1 cellular context compared by ENCODE assay signal in genomic region chr1:65412256-65412983, GRCh38.
TF ChIP-seq lines count a peak whose summit lies in the region.

No MANE protein-coding gene starts in this region.

TF ChIP-seq in K562, 482 proteins besides CTCF, POLR2A, EP300 and RAD21 (continued from another document and continues in another):
- TF ChIP-seq ZNF512 (tag; IDR thresholded peaks at IDR 0.05) (no peak), TAF7 (tag; IDR thresholded peaks at IDR 0.05) (no peak), E2F1 (CRISPR knock-in tag; IDR thresholded peaks at IDR 0.05) (no peak), SIN3B (IDR thresholded peaks at IDR 0.05; ENCODE audit: low read depth) (no peak), NONO (IDR thresholded peaks at IDR 0.05; ENCODE audit: low read depth in 2 of 2, low read length in 1 of 2) (peak in 1 of 2 experiments; percentile 93; a peak in 2 of 4 replicates), POLR3G (IDR thresholded peaks at IDR 0.05; ENCODE audit: extremely low read depth, insufficient read length, insufficient replicate concordance) (no peak), ZNF212 (CRISPR knock-in tag; IDR thresholded peaks at IDR 0.05) (no peak), HINFP (tag; conservative IDR thresholded peaks at IDR 0.05; ENCODE audit: low read depth) (no peak), DIDO1 (tag; IDR thresholded peaks at IDR 0.05; ENCODE audit: low read depth) (no peak), PHTF2 (CRISPR knock-in tag; IDR thresholded peaks at IDR 0.05) (no peak), SNIP1 (IDR thresholded peaks at IDR 0.05; ENCODE audit: low read depth) (no peak), FOS (IDR thresholded peaks at IDR 0.05; ENCODE audit: extremely low read depth, insufficient read length) (peak; percentile 25), USF1 (CRISPR knock-in tag; IDR thresholded peaks at IDR 0.05) (no peak), SPI1 (IDR thresholded peaks at IDR 0.05; ENCODE audit: borderline replicate concordance, low read depth, low read length) (peak; percentile 42; the same call in 1 of the 2 replicates), FOXP4 (CRISPR knock-in tag; IDR thresholded peaks at IDR 0.05; ENCODE audit: borderline replicate concordance) (no peak), KDM1A (IDR thresholded peaks at IDR 0.05) (peak; percentile 91 to 93), PTRF (tag; IDR thresholded peaks at IDR 0.05) (0 out of 2 replicates have a peak, but pooled peaks have one; percentile 12), RUNX1 (IDR thresholded peaks at IDR 0.05; ENCODE audit: low read depth) (peak; percentile 68; the same call in 1 of the 2 replicates), HOXB6 (CRISPR knock-in tag; IDR thresholded peaks at IDR 0.05; ENCODE audit: borderline replicate concordance) (no peak), ETV5 (CRISPR knock-in tag; IDR thresholded peaks at IDR 0.05; ENCODE audit: low read depth) (no peak), PRDM10 (IDR thresholded peaks at IDR 0.05; ENCODE audit: partially characterized antibody) (peak; percentile 65), CCAR2 (IDR thresholded peaks at IDR 0.05; ENCODE audit: low read depth, low read length) (no peak), SNRNP70 (optimal IDR thresholded peaks at IDR 0.05; ENCODE audit: low read depth, low read length) (no peak), CBX8 (IDR thresholded peaks at IDR 0.05; ENCODE audit: borderline replicate concordance, extremely low read depth, low read depth, low read length, poor library complexity, severe bottlenecking) (no peak), GABPA (tag; conservative IDR thresholded peaks at IDR 0.05; ENCODE audit: low read depth) (peak; percentile 25; the same call in 1 of the 2 replicates), KAT2B (IDR thresholded peaks at IDR 0.05; ENCODE audit: low read depth, low read length) (no peak), ELF4 (CRISPR knock-in tag; IDR thresholded peaks at IDR 0.05) (peak; percentile 86), NFYB (IDR thresholded peaks at IDR 0.05; ENCODE audit: extremely low read depth, insufficient read length) (no peak), PHF8 (IDR thresholded peaks at IDR 0.05; ENCODE audit: borderline replicate concordance, low read length) (no peak), NR2C2 (CRISPR knock-in tag; IDR thresholded peaks at IDR 0.05) (no peak), NR2C2 (tag; IDR thresholded peaks at IDR 0.05) (peak; percentile 85), ARID2 (IDR thresholded peaks at IDR 0.05) (no peak), MCM2 (IDR thresholded peaks at IDR 0.05; ENCODE audit: low read depth) (no peak), E4F1 (CRISPR knock-in tag; IDR thresholded peaks at IDR 0.05; ENCODE audit: borderline replicate concordance) (no peak), EGR1 (conservative IDR thresholded peaks at IDR 0.05) (no peak), GTF2F1 (IDR thresholded peaks at IDR 0.05; ENCODE audit: low read depth, low read length) (no peak), TRIM25 (IDR thresholded peaks at IDR 0.05; ENCODE audit: borderline replicate concordance) (no peak), MXI1 (IDR thresholded peaks at IDR 0.05; ENCODE audit: low read depth, low read length) (no peak)
- TF ChIP-seq, protein P1, sequence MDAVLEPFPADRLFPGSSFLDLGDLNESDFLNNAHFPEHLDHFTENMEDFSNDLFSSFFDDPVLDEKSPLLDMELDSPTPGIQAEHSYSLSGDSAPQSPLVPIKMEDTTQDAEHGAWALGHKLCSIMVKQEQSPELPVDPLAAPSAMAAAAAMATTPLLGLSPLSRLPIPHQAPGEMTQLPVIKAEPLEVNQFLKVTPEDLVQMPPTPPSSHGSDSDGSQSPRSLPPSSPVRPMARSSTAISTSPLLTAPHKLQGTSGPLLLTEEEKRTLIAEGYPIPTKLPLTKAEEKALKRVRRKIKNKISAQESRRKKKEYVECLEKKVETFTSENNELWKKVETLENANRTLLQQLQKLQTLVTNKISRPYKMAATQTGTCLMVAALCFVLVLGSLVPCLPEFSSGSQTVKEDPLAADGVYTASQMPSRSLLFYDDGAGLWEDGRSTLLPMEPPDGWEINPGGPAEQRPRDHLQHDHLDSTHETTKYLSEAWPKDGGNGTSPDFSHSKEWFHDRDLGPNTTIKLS (IDR thresholded peaks at IDR 0.05; ENCODE audit: borderline replicate concordance, low read depth), result peak; percentile 23; the same call in 1 of the 2 replicates
- TF ChIP-seq, protein P2, sequence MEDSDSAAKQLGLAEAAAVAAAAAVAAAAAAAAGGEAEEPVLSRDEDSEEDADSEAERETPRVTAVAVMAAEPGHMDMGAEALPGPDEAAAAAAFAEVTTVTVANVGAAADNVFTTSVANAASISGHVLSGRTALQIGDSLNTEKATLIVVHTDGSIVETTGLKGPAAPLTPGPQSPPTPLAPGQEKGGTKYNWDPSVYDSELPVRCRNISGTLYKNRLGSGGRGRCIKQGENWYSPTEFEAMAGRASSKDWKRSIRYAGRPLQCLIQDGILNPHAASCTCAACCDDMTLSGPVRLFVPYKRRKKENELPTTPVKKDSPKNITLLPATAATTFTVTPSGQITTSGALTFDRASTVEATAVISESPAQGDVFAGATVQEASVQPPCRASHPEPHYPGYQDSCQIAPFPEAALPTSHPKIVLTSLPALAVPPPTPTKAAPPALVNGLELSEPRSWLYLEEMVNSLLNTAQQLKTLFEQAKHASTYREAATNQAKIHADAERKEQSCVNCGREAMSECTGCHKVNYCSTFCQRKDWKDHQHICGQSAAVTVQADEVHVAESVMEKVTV (CRISPR knock-in tag; IDR thresholded peaks at IDR 0.05), result peak; percentile 40; the same call in 1 of the 2 replicates
- TF ChIP-seq, protein P3, sequence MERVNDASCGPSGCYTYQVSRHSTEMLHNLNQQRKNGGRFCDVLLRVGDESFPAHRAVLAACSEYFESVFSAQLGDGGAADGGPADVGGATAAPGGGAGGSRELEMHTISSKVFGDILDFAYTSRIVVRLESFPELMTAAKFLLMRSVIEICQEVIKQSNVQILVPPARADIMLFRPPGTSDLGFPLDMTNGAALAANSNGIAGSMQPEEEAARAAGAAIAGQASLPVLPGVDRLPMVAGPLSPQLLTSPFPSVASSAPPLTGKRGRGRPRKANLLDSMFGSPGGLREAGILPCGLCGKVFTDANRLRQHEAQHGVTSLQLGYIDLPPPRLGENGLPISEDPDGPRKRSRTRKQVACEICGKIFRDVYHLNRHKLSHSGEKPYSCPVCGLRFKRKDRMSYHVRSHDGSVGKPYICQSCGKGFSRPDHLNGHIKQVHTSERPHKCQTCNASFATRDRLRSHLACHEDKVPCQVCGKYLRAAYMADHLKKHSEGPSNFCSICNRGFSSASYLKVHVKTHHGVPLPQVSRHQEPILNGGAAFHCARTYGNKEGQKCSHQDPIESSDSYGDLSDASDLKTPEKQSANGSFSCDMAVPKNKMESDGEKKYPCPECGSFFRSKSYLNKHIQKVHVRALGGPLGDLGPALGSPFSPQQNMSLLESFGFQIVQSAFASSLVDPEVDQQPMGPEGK (CRISPR knock-in tag; IDR thresholded peaks at IDR 0.05; ENCODE audit: borderline replicate concordance), result no peak
